1 cellular context compared by ENCODE assay signal in the genomic region with DNA sequence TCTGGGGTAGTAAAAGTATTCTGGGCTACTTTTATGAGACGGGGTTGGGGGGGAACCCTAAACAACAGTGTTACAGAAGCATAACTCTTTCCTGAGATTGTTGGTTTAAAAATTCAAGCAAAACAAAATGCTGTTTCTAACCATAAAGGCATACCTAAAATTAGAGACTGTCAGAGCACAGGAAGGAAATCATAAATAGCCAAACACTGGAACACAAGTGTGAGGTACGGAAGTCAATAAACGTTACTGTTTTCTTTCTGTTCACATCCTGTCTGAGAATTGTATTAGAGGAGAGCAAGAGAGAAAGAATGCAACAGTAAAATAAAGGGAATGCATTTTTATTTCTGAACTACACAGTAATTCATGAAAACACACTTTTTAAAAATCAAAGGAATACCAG.
TF ChIP-seq lines count a peak whose summit lies in the region.

No MANE protein-coding gene starts in this region.

TF ChIP-seq in GM12878, 131 proteins besides CTCF, POLR2A, EP300 and RAD21 (continued from another document):
- TF ChIP-seq RUNX3 (IDR thresholded peaks at IDR 0.05; ENCODE audit: low read length) (0 out of 2 replicates have a peak, but pooled peaks have one; percentile 17), ZBTB33 (IDR thresholded peaks at IDR 0.05) (no peak), POLR2AphosphoS2 (IDR thresholded peaks at IDR 0.05; ENCODE audit: low read depth, low read length) (no peak), HDGF (IDR thresholded peaks at IDR 0.05) (no peak), NFIC (IDR thresholded peaks at IDR 0.05; ENCODE audit: low read depth, low read length) (0 out of 2 replicates have a peak, but pooled peaks have one; percentile 19)
- TF ChIP-seq, protein P1, sequence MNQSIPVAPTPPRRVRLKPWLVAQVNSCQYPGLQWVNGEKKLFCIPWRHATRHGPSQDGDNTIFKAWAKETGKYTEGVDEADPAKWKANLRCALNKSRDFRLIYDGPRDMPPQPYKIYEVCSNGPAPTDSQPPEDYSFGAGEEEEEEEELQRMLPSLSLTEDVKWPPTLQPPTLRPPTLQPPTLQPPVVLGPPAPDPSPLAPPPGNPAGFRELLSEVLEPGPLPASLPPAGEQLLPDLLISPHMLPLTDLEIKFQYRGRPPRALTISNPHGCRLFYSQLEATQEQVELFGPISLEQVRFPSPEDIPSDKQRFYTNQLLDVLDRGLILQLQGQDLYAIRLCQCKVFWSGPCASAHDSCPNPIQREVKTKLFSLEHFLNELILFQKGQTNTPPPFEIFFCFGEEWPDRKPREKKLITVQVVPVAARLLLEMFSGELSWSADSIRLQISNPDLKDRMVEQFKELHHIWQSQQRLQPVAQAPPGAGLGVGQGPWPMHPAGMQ (IDR thresholded peaks at IDR 0.05; ENCODE audit: borderline replicate concordance): no peak
TF ChIP-seq in GM12878: peak in this region for 3.
